ENCODE assay signal across 34 cellular contexts in the genomic region with DNA sequence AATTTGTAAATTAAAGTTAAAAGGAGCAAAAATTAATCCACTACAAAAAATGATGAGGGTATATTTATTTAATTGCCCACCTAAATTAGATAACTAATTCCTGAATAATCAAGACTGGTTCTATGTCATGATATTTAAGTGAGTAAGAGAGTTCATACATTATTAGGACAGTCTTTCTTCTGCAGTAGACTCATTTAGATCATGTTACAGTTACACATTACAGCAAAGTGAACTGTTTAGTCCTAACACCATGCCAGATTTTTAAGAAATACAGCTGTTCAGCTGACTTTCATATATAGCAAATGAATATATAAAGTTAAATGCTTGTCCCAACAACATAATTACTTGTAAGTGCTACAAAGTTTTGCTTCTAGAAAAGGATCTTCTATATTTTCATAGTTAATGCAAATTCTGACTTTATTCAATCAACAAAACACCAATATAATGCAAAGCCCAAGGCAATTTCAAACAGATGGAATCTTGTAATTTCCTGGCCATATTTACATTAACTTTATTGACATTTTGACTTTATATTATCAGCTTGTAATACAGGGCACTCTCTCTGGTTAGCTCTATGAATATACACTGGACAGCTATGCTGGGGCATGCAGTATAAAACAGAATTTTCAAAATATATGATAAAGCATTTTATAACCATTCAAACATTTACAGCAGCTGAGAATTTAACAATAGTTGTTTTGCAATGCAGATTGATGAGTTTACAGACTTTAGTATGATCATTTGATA. TPM values are rescaled to one million over a fixed set of nuclear protein-coding genes. Genes with fewer than 3 reads are reported as not detected.
"Had no signal": no experiment of that assay in that cellular context is flagged by ENCODE, and none has a peak within 500 bp of the region (broad histone marks: within the 10 kb centered on the region; RNA-seq: fewer than 3 reads in every experiment).

No MANE protein-coding gene starts in this region.

- ATAC-seq: activated naive CD8-positive, alpha-beta T cell treated with anti-CD3 and anti-CD28 coated beads, Interleukin-2, amount 50 U/mL, for 24 hours; activated T-cell treated with anti-CD3 and anti-CD28 coated beads, Interleukin-2, amount 50 U/mL, for 4 hours; WTC11 had no signal

- H3K9ac ChIP-seq: KMS-11 had no signal

- H3K36me3 ChIP-seq: MG63, SJCRH30 had no signal

- H3K9me3 ChIP-seq: MG63, SJCRH30 had no signal

- H3K27me3 ChIP-seq: MG63, SJCRH30 had no signal

- DNase-seq: activated CD4-positive, alpha-beta memory T cell treated with anti-CD3 and anti-CD28 coated beads for 36 hours; activated CD4-positive, alpha-beta T cell treated with anti-CD3 and anti-CD28 coated beads for 4 hours; activated CD4-positive, alpha-beta T cell treated with anti-CD3 and anti-CD28 coated beads, Interleukin-2, amount 50 U/mL, for 1 hour; activated CD4-positive, CD25-positive, alpha-beta regulatory T cell treated with anti-CD3 and anti-CD28 coated beads, Interleukin-2, amount 50 U/mL, for 72 hours; activated CD8-positive, alpha-beta memory T cell treated with anti-CD3 and anti-CD28 coated beads, Interleukin-2, amount 50 U/mL, for 4 hours; activated gamma-delta T cell treated with Interleukin-2 at 50 U/mL for 16 hours; activated naive CD4-positive, alpha-beta T cell treated with anti-CD3 and anti-CD28 coated beads, Interleukin-2, amount 10 ng/mL, durations not matched to agents 7 days and 5 days; activated naive CD8-positive, alpha-beta T cell treated with anti-CD3 and anti-CD28 coated beads, Interleukin-2, amount 50 U/mL, for 24 hours; activated T-cell treated with anti-CD3 and anti-CD28 coated beads for 4 hours; activated T-cell treated with anti-CD3 and anti-CD28 coated beads, Interleukin-2, amount 50 U/mL, for 4 hours; anterior cingulate cortex; caudate nucleus; cerebellar nuclear complex; MG63; NCI-H1048; NCI-H1105 treated with DMSO at 0.1 percent for 48 hours; NCI-H1436; NCI-H1694; NCI-H2029; NCI-H345; NCI-H524 treated with DMSO at 0.1 percent for 48 hours; NCI-H748 treated with DMSO at 0.1 percent for 48 hours; NK-92 treated with Interleukin-12 subunit alpha and Interleukin-12 subunit beta, amount 100 ng/mL, for 24 hours; SHP77; SJCRH30 had no signal

- H3K27ac ChIP-seq: KMS-11, SJCRH30, SK-N-MC had no signal

- H3K4me3 ChIP-seq: MG63, SJCRH30, SK-N-MC had no signal

- H3K4me2 ChIP-seq: KMS-11 had no signal

- H3K4me1 ChIP-seq: SJCRH30 had no signal

RNA-seq across cellular contexts. Expression of a gene that starts 45.7 kb away (rescaled TPM):
- total RNA-seq: activated CD4-positive, alpha-beta memory T cell treated with anti-CD3 and anti-CD28 coated beads for 36 hours; activated T-cell treated with anti-CD3 and anti-CD28 coated beads, Interleukin-2, amount 50 U/mL, for 4 hours; activated T-helper 1 cell treated with anti-CD3 and anti-CD28 coated beads, Interleukin-12 subunit alpha, Interleukin-12 subunit beta, Interleukin-2, Interleukin-4 antibody, amounts not matched to agents 30 ng/mL and 10 ng/mL and 1 ng/mL, durations not matched to agents 14 hours and 24 hours and 36 hours; NCI-H460; OCI-LY7; RPMI7951; SJCRH30; T-helper 1 cell treated with Interleukin-12 subunit alpha and Interleukin-12 subunit beta and Interleukin-4 antibody, amounts not matched to agents 30 ng/mL and 1 ng/mL, for 36 hours; T-helper 2 cell treated with Interferon-gamma antibody and Interleukin-4, amounts not matched to agents 100 ng/mL and 5 ng/mL, for 36 hours had no signal
